ENCODE assay signal across 13 cellular contexts in genomic region chr2:64211471-64211870, GRCh38.
DNase-seq lines count a peak whose midpoint lies in the region; ATAC-seq, FAIRE-seq and TF ChIP-seq lines count a peak whose summit lies in the region.
"Had no signal": no experiment of that assay in that cellular context is flagged by ENCODE, and none has a peak within 500 bp of the region (broad histone marks: within the 10 kb centered on the region; RNA-seq: fewer than 3 reads in every experiment).

No MANE protein-coding gene starts in this region.

- in situ Hi-C loops in K562 (cut with MboI): no loop called here

- no peaks in the 10 kb centered on the region for H3K27me3 Mint-ChIP-seq in CD4-positive, alpha-beta memory T cell
- no peaks in the 10 kb centered on the region for H3K27me3 Mint-ChIP-seq in progenitor cell of endocrine pancreas

- H3K4me3 ChIP-seq in CD4-positive, alpha-beta memory T cell (ENCODE audit: low read length in 2 of 2): no peak overlapping the region
- H3K4me3 ChIP-seq in KMS-11 (IDR thresholded peaks at IDR 0.05; ENCODE audit: insufficient read depth, low read depth, low read length) (peak overlapping the region; percentile 30), K562 (no peak overlapping the region)
- H3K4me3 ChIP-seq: SK-N-MC had no signal

- H3K9me3 Mint-ChIP-seq in CD4-positive, alpha-beta memory T cell: peaks cover 0 to 2% (median 0%) of the 10 kb centered on the region in 8 donors
- H3K9me3 Mint-ChIP-seq in progenitor cell of endocrine pancreas (ENCODE audit: low read depth): no peaks in the 10 kb centered on the region
- H3K9me3 Mint-ChIP-seq: CD8-positive, alpha-beta T cell had no signal

- H3K9me1 ChIP-seq in K562 (ENCODE audit: control insufficient read depth, insufficient read depth, low read length): no peaks in the 10 kb centered on the region

- no peak for FAIRE-seq in K562 (lab: Jason Lieb, UNC)

- TF ChIP-seq EP300 in K562 (IDR thresholded peaks at IDR 0.05; ENCODE audit: low read length): no peak

- peak overlapping the region in 3 of 8 donors; percentile 13 to 18 (median 15) for H3K4me3 Mint-ChIP-seq in CD4-positive, alpha-beta memory T cell
- H3K4me3 Mint-ChIP-seq in progenitor cell of endocrine pancreas (ENCODE audit: low read depth): no peak overlapping the region
- H3K4me3 Mint-ChIP-seq: CD8-positive, alpha-beta T cell had no signal

- H3K36me3 ChIP-seq in CD4-positive, alpha-beta memory T cell (ENCODE audit: insufficient read depth, low read length): no peaks in the 10 kb centered on the region
- H3K36me3 ChIP-seq in KMS-11 (ENCODE audit: insufficient read depth) (no peaks in the 10 kb centered on the region), K562 (ENCODE audit: control insufficient read depth, insufficient read depth, low read length) (no peaks in the 10 kb centered on the region)

- H3K9ac ChIP-seq in KMS-11 (no peak overlapping the region), K562 (ENCODE audit: insufficient read depth in 1 of 2, low read depth in 2 of 2, low read length in 2 of 2) (no peak overlapping the region)

- POLR2A ChIA-PET in CD4-positive, alpha-beta memory T cell (lab: Charles Lee; ENCODE audit: partially characterized antibody): interaction anchor here (1.0 to 1.6 kb wide), 3 partner anchors 11 to 68 kb away, joined by 3 to 4 read pairs (median 3); no protein-coding TSS in a partner anchor
- POLR2A ChIA-PET in K562 (lab: Yijun Ruan, JAX): no interaction called here

- peaks cover 39 to 70% (median 55%) of the 10 kb centered on the region in 4 donors for H3K4me1 Mint-ChIP-seq in CD4-positive, alpha-beta memory T cell
- peaks cover 22% of the 10 kb centered on the region for H3K4me1 Mint-ChIP-seq in progenitor cell of endocrine pancreas (ENCODE audit: low read depth)

- DNase-seq in CD4-positive, alpha-beta memory T cell: no peak
- DNase-seq in K562 (ENCODE audit: extremely low read depth in 1 of 4, low spot score in 3 of 4): no peak
- no peak for DNase-seq in progenitor cell of endocrine pancreas (ENCODE audit: low spot score, unreplicated experiment)
- no peak for DNase-seq in NCI-H526 (lab: John Stamatoyannopoulos, UW)
- no peak for DNase-seq in NCI-H2029 treated with DMSO at 0.1 percent for 48 hours (lab: John Stamatoyannopoulos, UW)
- DNase-seq: CD8-positive, alpha-beta T cell; KBM-7; NCI-H187 treated with DMSO at 0.1 percent for 48 hours; stimulated activated CD4-positive, alpha-beta T cell treated with anti-CD3 and anti-CD28 coated beads, Interleukin-2, amount 100 ng/mL, for 48 hours; stimulated activated naive CD8-positive, alpha-beta T cell treated with anti-CD3 and anti-CD28 coated beads, Interleukin-15, Interleukin-2, amounts not matched to agents 100 U/mL and 50 U/mL, for 24 hours had no signal

- H3K79me2 ChIP-seq in KMS-11 (ENCODE audit: insufficient read depth, low read depth) (no peaks in the 10 kb centered on the region), K562 (ENCODE audit: control insufficient read depth, insufficient read depth, low read length) (no peaks in the 10 kb centered on the region)

- TF ChIP-seq POLR2A in K562 (conservative IDR thresholded peaks at IDR 0.05): no peak

- TF ChIP-seq RAD21 in K562 (CRISPR knock-in tag; conservative IDR thresholded peaks at IDR 0.05 in 1 of 2, IDR thresholded peaks at IDR 0.05 in 1 of 2): no peak

- intact Hi-C loops in CD4-positive, alpha-beta memory T cell (cut with micrococcal nuclease): loop anchor here (5.0 kb wide), 1 partner anchor 369 kb away; the partner anchor contains the start of gene UGP2
- intact Hi-C loops in K562 (cut with micrococcal nuclease): loop anchor here (10.0 kb wide), 1 partner anchor 103 kb away; no protein-coding TSS in a partner anchor

- WGBS in K562 (ENCODE audit: insufficient coverage, low coverage, missing lambda C conversion rate): 90% methylated on average over 3 of the region's 3 CpGs

- H3K36me3 Mint-ChIP-seq in CD4-positive, alpha-beta memory T cell: no peaks in the 10 kb centered on the region
- H3K36me3 Mint-ChIP-seq in progenitor cell of endocrine pancreas (ENCODE audit: insufficient read depth): no peaks in the 10 kb centered on the region
- H3K36me3 Mint-ChIP-seq: CD8-positive, alpha-beta T cell had no signal

- H3K9me3 ChIP-seq in CD4-positive, alpha-beta memory T cell (ENCODE audit: control insufficient read depth in 1 of 2, low read length in 2 of 2): no peaks in the 10 kb centered on the region
- no peaks in the 10 kb centered on the region for H3K9me3 ChIP-seq in K562 (replicated peaks; ENCODE audit: control insufficient read depth, insufficient read depth, low read depth, low read length)

- no peak for TF ChIP-seq CTCF in KMS-11 (conservative IDR thresholded peaks at IDR 0.05; ENCODE audit: low read depth, low read length)
- no peak for TF ChIP-seq CTCF in K562 (IDR thresholded peaks at IDR 0.05 in 2 of 3, conservative IDR thresholded peaks at IDR 0.05 in 1 of 3; ENCODE audit: insufficient read depth in 2 of 3, low read depth in 1 of 3, low read length in 3 of 3)
- TF ChIP-seq CTCF in progenitor cell of endocrine pancreas (IDR thresholded peaks at IDR 0.05; ENCODE audit: unreplicated experiment): no peak

- H3K4me1 ChIP-seq in CD4-positive, alpha-beta memory T cell (ENCODE audit: insufficient read depth, low read length): peaks cover 58% of the 10 kb centered on the region
- peaks cover 85% of the 10 kb centered on the region for H3K4me1 ChIP-seq in KMS-11 (ENCODE audit: low read depth, poor library complexity, severe bottlenecking)
- peaks cover 0 to 31% of the 10 kb centered on the region in 2 experiments; a peak in 3 of 5 replicates for H3K4me1 ChIP-seq in K562 (replicated peaks in 1 of 2; ENCODE audit: control insufficient read depth in 2 of 2, insufficient read depth in 2 of 2, low read length in 2 of 2)

- ATAC-seq in K562: no peak
- ATAC-seq in GM19395 (IDR thresholded peaks at IDR 0.05; ENCODE audit: unreplicated experiment): no peak
- ATAC-seq: stimulated activated naive CD8-positive, alpha-beta T cell treated with anti-CD3 and anti-CD28 coated beads, Interleukin-15, Interleukin-2, amounts not matched to agents 100 U/mL and 50 U/mL, for 24 hours had no signal

- H4K20me1 ChIP-seq in KMS-11 (ENCODE audit: insufficient read depth) (no peaks in the 10 kb centered on the region), K562 (replicated peaks; ENCODE audit: control insufficient read depth, insufficient read depth, low read length) (no peaks in the 10 kb centered on the region)

- CTCF ChIA-PET in CD4-positive, alpha-beta memory T cell (lab: Charles Lee; ENCODE audit: partially characterized antibody): no interaction called here
- CTCF ChIA-PET in K562 (lab: Yijun Ruan, JAX; ENCODE audit: low intra/inter-chr PET ratio): no interaction called here

- no TSS peak for BruUV-seq in K562 (replicated peaks; lab: Mats Ljungman, UMichigan)

- H3K27me3 ChIP-seq in CD4-positive, alpha-beta memory T cell (ENCODE audit: insufficient read depth, low read length): no peaks in the 10 kb centered on the region
- no peaks in the 10 kb centered on the region for H3K27me3 ChIP-seq in KMS-11 (ENCODE audit: insufficient read depth, low read depth)
- H3K27me3 ChIP-seq in K562 (ENCODE audit: control insufficient read depth in 2 of 2, insufficient read depth in 2 of 2, low read length in 2 of 2): no peaks in the 10 kb centered on the region

- H3K27ac ChIP-seq in CD4-positive, alpha-beta memory T cell (ENCODE audit: low read depth, low read length): no peak overlapping the region
- H3K27ac ChIP-seq in KMS-11: no peak overlapping the region; the same call in 1 of the 2 replicates
- H3K27ac ChIP-seq in K562 (ENCODE audit: extremely low read depth, low read depth, low read length): no peak overlapping the region
- H3K27ac ChIP-seq: SK-N-MC had no signal

- no peak overlapping the region for H2AFZ ChIP-seq in KMS-11 (ENCODE audit: low read depth)
- H2AFZ ChIP-seq in K562 (ENCODE audit: low read depth, low read length): peak overlapping the region; percentile 27

- peak overlapping the region in 6 of 7 donors; percentile 6 to 90 (median 54) for H3K27ac Mint-ChIP-seq in CD4-positive, alpha-beta memory T cell
- peak overlapping the region; percentile 22 for H3K27ac Mint-ChIP-seq in progenitor cell of endocrine pancreas
- H3K27ac Mint-ChIP-seq: CD8-positive, alpha-beta T cell had no signal

- peak overlapping the region; percentile 84 for H3K4me2 ChIP-seq in KMS-11
- no peak overlapping the region for H3K4me2 ChIP-seq in K562 (ENCODE audit: insufficient read depth, low read length)

TF ChIP-seq in K562, 482 proteins besides CTCF, POLR2A, EP300 and RAD21 (continues in another document):
- no peak for TF ChIP-seq ZNF41 (CRISPR knock-in tag; conservative IDR thresholded peaks at IDR 0.05)
- no peak for TF ChIP-seq SIN3B (IDR thresholded peaks at IDR 0.05; ENCODE audit: low read depth)
- TF ChIP-seq GTF2B (IDR thresholded peaks at IDR 0.05; ENCODE audit: extremely low read depth, insufficient read length): no peak
- TF ChIP-seq PTRF (tag; IDR thresholded peaks at IDR 0.05): no peak
- TF ChIP-seq ETV1 (tag; conservative IDR thresholded peaks at IDR 0.05; ENCODE audit: low read depth): no peak
- no peak for TF ChIP-seq TCF7L2 (IDR thresholded peaks at IDR 0.05; ENCODE audit: low read depth, low read length)
- no peak for TF ChIP-seq NFIX (CRISPR knock-in tag; IDR thresholded peaks at IDR 0.05; ENCODE audit: low read depth)
- TF ChIP-seq NKRF (IDR thresholded peaks at IDR 0.05; ENCODE audit: borderline replicate concordance): no peak
